In genomic region chr2:112093216-112093615, GRCh38 we compare ENCODE assay signal across 24 cellular contexts. TPM values are rescaled to one million over a fixed set of nuclear protein-coding genes. Genes with fewer than 3 reads are reported as not detected.
DNase-seq lines count a peak whose midpoint lies in the region; ATAC-seq, FAIRE-seq and TF ChIP-seq lines count a peak whose summit lies in the region.
"Had no signal": no experiment of that assay in that cellular context is flagged by ENCODE, and none has a peak within 500 bp of the region (broad histone marks: within the 10 kb centered on the region; RNA-seq: fewer than 3 reads in every experiment).

No MANE protein-coding gene starts in this region.

- H3K18ac ChIP-seq in mesenchymal stem cell (ENCODE audit: low read depth in 1 of 2, low read length in 2 of 2): no peak overlapping the region

- no peaks in the 10 kb centered on the region for H3K9me3 Mint-ChIP-seq in MCF 10A (ENCODE audit: unreplicated experiment)
- no peaks in the 10 kb centered on the region for H3K9me3 Mint-ChIP-seq in astrocyte (ENCODE audit: unreplicated experiment)
- H3K9me3 Mint-ChIP-seq: activated CD8-positive, alpha-beta T cell treated with anti-CD3 and anti-CD28 coated beads for 36 hours; activated T-cell treated with anti-CD3 and anti-CD28 coated beads, Interleukin-2, amount 50 U/mL, for 24 hours; CD14-positive monocyte; effector memory CD8-positive, alpha-beta T cell had no signal

- H4K8ac ChIP-seq in mesenchymal stem cell (ENCODE audit: low read length): no peak overlapping the region

- TF ChIP-seq CTCF in MCF 10A (IDR thresholded peaks at IDR 0.05; ENCODE audit: unreplicated experiment): no peak
- no peak for TF ChIP-seq CTCF in breast epithelium (IDR thresholded peaks at IDR 0.05)
- TF ChIP-seq CTCF in astrocyte (IDR thresholded peaks at IDR 0.05; ENCODE audit: insufficient read depth, low read depth, low read length): no peak
- no peak for TF ChIP-seq CTCF in upper lobe of left lung (IDR thresholded peaks at IDR 0.05)

- peaks cover 61% of the 10 kb centered on the region for H3K36me3 Mint-ChIP-seq in MCF 10A (ENCODE audit: insufficient read depth, unreplicated experiment)
- peaks cover 17% of the 10 kb centered on the region for H3K36me3 Mint-ChIP-seq in astrocyte (ENCODE audit: low read depth, unreplicated experiment)

- no peak overlapping the region for H4K91ac ChIP-seq in mesenchymal stem cell (ENCODE audit: low read length)

- H3K79me1 ChIP-seq in mesenchymal stem cell (replicated peaks; ENCODE audit: low read length, poor library complexity, severe bottlenecking): peaks cover 12% of the 10 kb centered on the region

- no peaks in the 10 kb centered on the region for H3K79me2 ChIP-seq in astrocyte (ENCODE audit: insufficient read depth, low read length)

- no TSS peak for BruUV-seq in MCF 10A (replicated peaks; lab: Mats Ljungman, UMichigan)

- H3K4me1 ChIP-seq in breast epithelium (no peaks in the 10 kb centered on the region), astrocyte (ENCODE audit: insufficient read depth, low read length) (peaks cover 16% of the 10 kb centered on the region), mesenchymal stem cell (ENCODE audit: control insufficient read depth, insufficient read depth, low read depth, low read length) (peaks cover 4% of the 10 kb centered on the region), upper lobe of left lung (peaks cover 0 to 8% (median 4%) of the 10 kb centered on the region in 4 donors)
- H3K4me1 ChIP-seq: A549, right atrium auricular region had no signal

- no peak overlapping the region for H2BK15ac ChIP-seq in mesenchymal stem cell (ENCODE audit: low read depth, poor library complexity, severe bottlenecking)

- H2AFZ ChIP-seq in astrocyte (ENCODE audit: low read depth, low read length) (no peak overlapping the region), mesenchymal stem cell (ENCODE audit: low read depth, low read length) (no peak overlapping the region)

- no peak overlapping the region for H2BK5ac ChIP-seq in mesenchymal stem cell (ENCODE audit: low read depth, low read length, poor library complexity, severe bottlenecking)

- intact Hi-C loops in MCF 10A (cut with micrococcal nuclease): no loop called here
- intact Hi-C loops in breast epithelium (cut with DNase I; ENCODE audit: low total_unique reads): no loop called here

- H3K14ac ChIP-seq in mesenchymal stem cell (ENCODE audit: low read length in 2 of 2): no peak overlapping the region

- ATAC-seq in upper lobe of left lung (ENCODE audit: low FRiP score in 2 of 2) (no peak), left lobe of liver (no peak)
- ATAC-seq: A549; effector memory CD8-positive, alpha-beta T cell had no signal

- H3K4me3 Mint-ChIP-seq in MCF 10A (ENCODE audit: unreplicated experiment): no peak overlapping the region
- no peak overlapping the region for H3K4me3 Mint-ChIP-seq in astrocyte (ENCODE audit: unreplicated experiment)
- H3K4me3 Mint-ChIP-seq: activated CD8-positive, alpha-beta T cell treated with anti-CD3 and anti-CD28 coated beads for 36 hours; activated T-cell treated with anti-CD3 and anti-CD28 coated beads, Interleukin-2, amount 50 U/mL, for 24 hours; CD14-positive monocyte; effector memory CD8-positive, alpha-beta T cell had no signal

- H3K4ac ChIP-seq in mesenchymal stem cell (ENCODE audit: low read depth in 1 of 2, low read length in 2 of 2): no peak overlapping the region

- no peak overlapping the region for H3K23ac ChIP-seq in mesenchymal stem cell (ENCODE audit: low read length in 2 of 2)

- H3K27ac ChIP-seq in breast epithelium (no peak overlapping the region), astrocyte (ENCODE audit: low read depth, low read length) (peak overlapping the region; percentile 69), mesenchymal stem cell (ENCODE audit: low read length, poor library complexity, severe bottlenecking) (peak overlapping the region; percentile 94), upper lobe of left lung (peak overlapping the region; percentile 32 to 67 (median 47))
- H3K27ac ChIP-seq: A549, right atrium auricular region had no signal

- H2BK12ac ChIP-seq in mesenchymal stem cell (ENCODE audit: low read length in 2 of 2): no peak overlapping the region

- H3K27me3 Mint-ChIP-seq in MCF 10A (ENCODE audit: insufficient read depth, unreplicated experiment) (no peaks in the 10 kb centered on the region), astrocyte (ENCODE audit: low read depth, unreplicated experiment) (no peaks in the 10 kb centered on the region)
- H3K27me3 Mint-ChIP-seq: activated CD8-positive, alpha-beta T cell treated with anti-CD3 and anti-CD28 coated beads for 36 hours; activated T-cell treated with anti-CD3 and anti-CD28 coated beads, Interleukin-2, amount 50 U/mL, for 24 hours; effector memory CD8-positive, alpha-beta T cell had no signal

- POLR2A ChIA-PET in MCF 10A (lab: Yijun Ruan, JAX): no interaction called here

- CTCF ChIA-PET in MCF 10A (lab: Yijun Ruan, JAX): interaction anchor here (0.8 kb wide), 1 partner anchor 80 kb away, joined by 4 read pairs; no protein-coding TSS in a partner anchor

- TF ChIP-seq EP300 in upper lobe of left lung (IDR thresholded peaks at IDR 0.05): no peak

- FAIRE-seq in astrocyte (lab: Jason Lieb, UNC): no peak
- FAIRE-seq: A549 had no signal

- peaks cover 3% of the 10 kb centered on the region for H4K20me1 ChIP-seq in astrocyte (ENCODE audit: insufficient read depth, low read length)

- peaks cover 14% of the 10 kb centered on the region for H3K4me1 Mint-ChIP-seq in MCF 10A (ENCODE audit: insufficient read depth, unreplicated experiment)
- peaks cover 35% of the 10 kb centered on the region for H3K4me1 Mint-ChIP-seq in astrocyte (ENCODE audit: low read depth, unreplicated experiment)
- H3K4me1 Mint-ChIP-seq: CD14-positive monocyte had no signal

- H3K27ac Mint-ChIP-seq in MCF 10A (ENCODE audit: low read depth, unreplicated experiment) (peak overlapping the region; percentile 65), astrocyte (ENCODE audit: unreplicated experiment) (peak overlapping the region; percentile 64)

- H3K4me2 ChIP-seq in astrocyte (ENCODE audit: low read length) (peak overlapping the region; percentile 65), mesenchymal stem cell (ENCODE audit: low read length, poor library complexity, severe bottlenecking) (no peak overlapping the region)
- H3K4me2 ChIP-seq: A549 had no signal

- H3K9me3 ChIP-seq in breast epithelium (no peaks in the 10 kb centered on the region), astrocyte (ENCODE audit: insufficient read depth, low read depth, low read length) (no peaks in the 10 kb centered on the region), mesenchymal stem cell (ENCODE audit: control insufficient read depth, low read length) (no peaks in the 10 kb centered on the region), upper lobe of left lung (no peaks in the 10 kb centered on the region)
- H3K9me3 ChIP-seq: A549, right atrium auricular region had no signal

- no peaks in the 10 kb centered on the region for H3K27me3 ChIP-seq in breast epithelium
- no peaks in the 10 kb centered on the region for H3K27me3 ChIP-seq in astrocyte (ENCODE audit: insufficient read depth, low read length)
- H3K27me3 ChIP-seq in mesenchymal stem cell (ENCODE audit: control insufficient read depth in 1 of 2, insufficient read depth in 1 of 2, low read length in 2 of 2): no peaks in the 10 kb centered on the region
- no peaks in the 10 kb centered on the region for H3K27me3 ChIP-seq in upper lobe of left lung
- H3K27me3 ChIP-seq: right atrium auricular region had no signal

- H2BK120ac ChIP-seq in mesenchymal stem cell (ENCODE audit: low read depth, low read length): no peak overlapping the region

- DNase-seq in MCF 10A (ENCODE audit: unreplicated experiment) (no peak), breast epithelium (ENCODE audit: low spot score in 2 of 2) (no peak), astrocyte (ENCODE audit: low read depth) (no peak), mesenchymal stem cell (no peak), upper lobe of left lung (no peak), left lobe of liver (ENCODE audit: low spot score) (no peak), NCI-H1048 (lab: John Stamatoyannopoulos, UW) (no peak), NCI-H1436 treated with DMSO at 0.1 percent for 48 hours (lab: John Stamatoyannopoulos, UW) (no peak)
- DNase-seq: activated CD4-positive, CD25-positive, alpha-beta regulatory T cell; activated CD8-positive, alpha-beta T cell treated with anti-CD3 and anti-CD28 coated beads for 36 hours; activated naive CD4-positive, alpha-beta T cell; activated T-cell treated with anti-CD3 and anti-CD28 coated beads, Interleukin-2, amount 50 U/mL, for 24 hours; aorta; effector memory CD8-positive, alpha-beta T cell; head of caudate nucleus; KBM-7; NCI-H1930; NCI-H446; occipital lobe; substantia nigra; T-helper 9 cell had no signal

- H3K36me3 ChIP-seq in breast epithelium (no peaks in the 10 kb centered on the region), astrocyte (ENCODE audit: insufficient read depth, low read length) (peaks cover 27% of the 10 kb centered on the region), mesenchymal stem cell (ENCODE audit: control insufficient read depth in 1 of 2, insufficient read depth in 2 of 2, low read depth in 1 of 2, low read length in 2 of 2) (peaks cover 15 to 62% of the 10 kb centered on the region in 2 experiments), upper lobe of left lung (peaks cover 0 to 69% (median 33%) of the 10 kb centered on the region in 4 donors)

- H3K4me3 ChIP-seq in breast epithelium: no peak overlapping the region
- H3K4me3 ChIP-seq in astrocyte (ENCODE audit: insufficient read depth, low read depth, low read length): no peak overlapping the region
- no peak overlapping the region for H3K4me3 ChIP-seq in mesenchymal stem cell (ENCODE audit: insufficient read depth in 1 of 2, low read depth in 1 of 2, low read length in 2 of 2)
- no peak overlapping the region for H3K4me3 ChIP-seq in upper lobe of left lung
- H3K4me3 ChIP-seq: A549, right atrium auricular region had no signal

- peak overlapping the region; percentile 87 for H2AK5ac ChIP-seq in mesenchymal stem cell (ENCODE audit: low read length, severe bottlenecking)

- WGBS in mesenchymal stem cell: 89% methylated on average over 1 of the region's 1 CpG
- WGBS in upper lobe of left lung, 2 donors: 62 to 71% methylated on average over 1 of the region's 1 CpG

- H3K9ac ChIP-seq in astrocyte (ENCODE audit: low read length): peak overlapping the region; percentile 36
- H3K9ac ChIP-seq in mesenchymal stem cell (ENCODE audit: low read length): peak overlapping the region; percentile 21

- TF ChIP-seq POLR2A in breast epithelium (IDR thresholded peaks at IDR 0.05): no peak
- TF ChIP-seq POLR2A in upper lobe of left lung (IDR thresholded peaks at IDR 0.05): no peak

RNA-seq across cellular contexts. Expression of gene TMEM87B, which starts 38.1 kb away (rescaled TPM):
- 29.1 and 39.2 TPM in 2 replicates for total RNA-seq in MCF 10A (2022)
- 10 to 100 TPM; 16.2 to 52.0 (median 38.3) TPM for total RNA-seq in breast epithelium
- 27.2 and 30.2 TPM in 2 replicates for total RNA-seq in astrocyte
- 30.8 TPM for polyA plus RNA-seq in mesenchymal stem cell (2013, experiment 1 of 2)
- polyA plus RNA-seq in mesenchymal stem cell (2013, experiment 2 of 2): 35.7 TPM
- total RNA-seq in upper lobe of left lung: 10 to 100 TPM; 20.1 to 45.9 (median 23.6) TPM
- total RNA-seq in left lobe of liver: 7.5 TPM

RNA-seq across cellular contexts. Expression of gene FBLN7, which starts 45.0 kb away (rescaled TPM):
- total RNA-seq in MCF 10A (2022): 0.07 and 0.14 TPM in 2 replicates
- total RNA-seq in breast epithelium: 10 to 100 TPM in 2 of 3 donors, 1 to 10 TPM in 1; 9.2 to 15.7 (median 11.0) TPM
- total RNA-seq in astrocyte: not detected in 2 replicates
- polyA plus RNA-seq in mesenchymal stem cell (2013, experiment 1 of 2): 0.43 TPM
- polyA plus RNA-seq in mesenchymal stem cell (2013, experiment 2 of 2): 0.44 TPM
- total RNA-seq in upper lobe of left lung: 1 to 10 TPM in 5 of 6 donors, not detected in 1; 2.0 to 6.9 (median 4.0) TPM
- total RNA-seq in left lobe of liver: 5.1 TPM
- polyA plus RNA-seq: CD14-positive monocyte had no signal

Comparison
In these comparisons a context has a peak if more than half of its experiments do, and no peak if none do; other contexts are left out.
1. H3K27ac ChIP-seq: peak in astrocyte (single experiment), mesenchymal stem cell (single experiment) and upper lobe of left lung (4 of 4); none in breast epithelium (0 of 2).